1 cellular context compared by ENCODE assay signal in the genomic region with DNA sequence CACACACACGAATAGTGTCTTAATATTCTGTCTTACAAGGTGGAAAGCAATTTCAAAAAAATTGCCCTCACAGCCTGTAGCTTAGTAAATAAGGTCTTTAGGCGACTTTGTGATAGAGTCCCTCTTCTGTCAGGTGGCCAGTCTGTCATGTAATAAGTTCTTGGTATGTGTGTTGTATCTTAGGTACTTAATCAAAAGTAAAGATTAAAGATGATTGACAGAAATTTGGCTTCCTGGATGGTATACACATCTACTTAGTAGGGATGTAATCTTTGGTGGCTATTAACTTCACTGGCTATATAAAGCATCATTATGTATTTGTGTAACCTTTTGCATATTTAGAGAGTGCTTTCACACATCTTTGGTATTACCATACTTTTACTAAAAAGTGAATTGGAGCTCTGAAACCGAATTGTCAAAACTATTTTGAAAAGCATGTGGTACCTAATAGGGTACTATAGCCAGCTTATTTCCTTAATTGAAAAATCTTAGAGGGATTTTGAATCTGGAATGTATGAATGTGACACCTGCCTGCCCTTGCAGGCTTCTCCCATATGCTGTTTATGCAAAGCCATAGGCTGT.
TF ChIP-seq lines count a peak whose summit lies in the region.

No MANE protein-coding gene starts in this region.

TF ChIP-seq in A549, 52 proteins besides CTCF, POLR2A, EP300 and RAD21 (continued from another document):
- no peak for TF ChIP-seq HMGXB4 (CRISPR knock-in tag; IDR thresholded peaks at IDR 0.05; ENCODE audit: borderline replicate concordance)
- no peak for TF ChIP-seq E2F6 (IDR thresholded peaks at IDR 0.05; ENCODE audit: borderline replicate concordance, low read depth)
- no peak for TF ChIP-seq HOXB5 (CRISPR knock-in tag; IDR thresholded peaks at IDR 0.05)
